12 cellular contexts compared by ENCODE assay signal in genomic region chr4:1547863-1548637, GRCh38.
DNase-seq lines count a peak whose midpoint lies in the region; ATAC-seq and TF ChIP-seq lines count a peak whose summit lies in the region.
"Had no signal": no experiment of that assay in that cellular context is flagged by ENCODE, and none has a peak within 500 bp of the region (broad histone marks: within the 10 kb centered on the region; RNA-seq: fewer than 3 reads in every experiment).

No MANE protein-coding gene starts in this region.

- H3F3A ChIP-seq in MM.1S (ENCODE audit: insufficient read depth, low read length): no peaks in the 10 kb centered on the region

- no peaks in the 10 kb centered on the region for H3K9me2 ChIP-seq in MM.1S (replicated peaks; ENCODE audit: insufficient read depth, low read length)

- peak overlapping the region; percentile 39; the same call in 1 of the 2 replicates for H3K4me2 ChIP-seq in MM.1S (ENCODE audit: low read depth, low read length)

- H3K9ac ChIP-seq in MM.1S (ENCODE audit: low read length) (no peak overlapping the region), skeletal muscle tissue (ENCODE audit: low read depth in 1 of 3, low read length in 3 of 3) (peak overlapping the region in 2 of 3 donors; percentile 10 to 16)

- H3K9me3 ChIP-seq in MM.1S (replicated peaks; ENCODE audit: insufficient read depth, low read length): no peaks in the 10 kb centered on the region
- no peaks in the 10 kb centered on the region for H3K9me3 ChIP-seq in left lung
- H3K9me3 ChIP-seq in skeletal muscle tissue (ENCODE audit: control insufficient read depth in 3 of 3, low read length in 3 of 3): no peaks in the 10 kb centered on the region
- no peaks in the 10 kb centered on the region for H3K9me3 ChIP-seq in effector memory CD4-positive, alpha-beta T cell (ENCODE audit: control insufficient read depth, low read length)

- no peaks in the 10 kb centered on the region for H3K4me1 ChIP-seq in MM.1S (ENCODE audit: low read length)
- peaks cover 0 to 15% of the 10 kb centered on the region in 2 donors for H3K4me1 ChIP-seq in left lung
- H3K4me1 ChIP-seq in skeletal muscle tissue (ENCODE audit: control insufficient read depth in 3 of 3, insufficient read depth in 3 of 3, low read length in 3 of 3): peaks cover 0 to 9% (median 8%) of the 10 kb centered on the region in 3 donors
- H3K4me1 ChIP-seq in effector memory CD4-positive, alpha-beta T cell (ENCODE audit: control insufficient read depth, insufficient read depth, low read length, poor library complexity, severe bottlenecking): peaks cover 11% of the 10 kb centered on the region

- no peaks in the 10 kb centered on the region for H4K20me1 ChIP-seq in MM.1S (ENCODE audit: insufficient read depth, low read length)

- H3K4me3 ChIP-seq in MM.1S (ENCODE audit: low read length): peak overlapping the region; percentile 37; the same call in 1 of the 2 replicates
- peak overlapping the region in 1 of 2 donors; percentile 35 for H3K4me3 ChIP-seq in left lung
- peak overlapping the region in 2 of 3 donors; percentile 6 to 48 for H3K4me3 ChIP-seq in skeletal muscle tissue (ENCODE audit: low read length in 3 of 3)
- H3K4me3 ChIP-seq in effector memory CD4-positive, alpha-beta T cell (ENCODE audit: insufficient read depth, low read depth, low read length, poor library complexity, severe bottlenecking): no peak overlapping the region

- no peaks in the 10 kb centered on the region for H3K79me2 ChIP-seq in MM.1S (ENCODE audit: low read length)

- intact Hi-C loops in left lung (cut with DNase I): no loop called here

- H3K36me3 ChIP-seq in MM.1S (replicated peaks; ENCODE audit: insufficient read depth, low read length): no peaks in the 10 kb centered on the region
- H3K36me3 ChIP-seq in left lung: no peaks in the 10 kb centered on the region
- no peaks in the 10 kb centered on the region for H3K36me3 ChIP-seq in skeletal muscle tissue (ENCODE audit: control insufficient read depth in 3 of 3, insufficient read depth in 3 of 3, low read length in 3 of 3)
- no peaks in the 10 kb centered on the region for H3K36me3 ChIP-seq in effector memory CD4-positive, alpha-beta T cell (ENCODE audit: control insufficient read depth, insufficient read depth, low read length)

- H3K27me3 ChIP-seq in MM.1S (replicated peaks; ENCODE audit: insufficient read depth, low read length) (peaks cover 25% of the 10 kb centered on the region), left lung (peaks cover 0 to 50% of the 10 kb centered on the region in 2 donors), skeletal muscle tissue (ENCODE audit: control insufficient read depth in 3 of 3, insufficient read depth in 3 of 3, low read length in 3 of 3) (peaks cover 13 to 30% (median 19%) of the 10 kb centered on the region in 3 donors)
- no peaks in the 10 kb centered on the region for H3K27me3 ChIP-seq in effector memory CD4-positive, alpha-beta T cell (replicated peaks; ENCODE audit: control insufficient read depth, insufficient read depth, low read length, poor library complexity, severe bottlenecking)

- H2AFZ ChIP-seq in MM.1S (ENCODE audit: low read length): no peak overlapping the region

- no peak for TF ChIP-seq CTCF in MM.1S (IDR thresholded peaks at IDR 0.05; ENCODE audit: low read length)
- TF ChIP-seq CTCF in left lung (IDR thresholded peaks at IDR 0.05): no peak

- DNase-seq in MM.1S (no peak), dermis microvascular lymphatic vessel endothelial cell (ENCODE audit: low read depth in 2 of 2) (peak; percentile 94), left lung (peak in 1 of 2 donors; percentile 76), epidermal melanocyte (ENCODE audit: insufficient read length, low spot score) (no peak), NCI-H146 treated with DMSO at 0.1 percent for 48 hours (lab: John Stamatoyannopoulos, UW; ENCODE audit: unreplicated experiment) (no peak)
- no peak for DNase-seq in effector memory CD4-positive, alpha-beta T cell
- DNase-seq: NCI-H1048, NCI-H524 treated with DMSO at 0.1 percent for 48 hours, SIG-M5 had no signal

- H3K27ac ChIP-seq in MM.1S (ENCODE audit: low read length) (no peak overlapping the region), left lung (peak overlapping the region in 1 of 2 donors; percentile 45), skeletal muscle tissue (ENCODE audit: low read depth, low read length) (peak overlapping the region; percentile 40)
- no peak overlapping the region for H3K27ac ChIP-seq in effector memory CD4-positive, alpha-beta T cell (ENCODE audit: insufficient read depth, low read length, poor library complexity, severe bottlenecking)
- H3K27ac ChIP-seq: VCaP had no signal

- ATAC-seq in left lung: peak; percentile 49
- ATAC-seq in HG03457 (IDR thresholded peaks at IDR 0.05; ENCODE audit: unreplicated experiment): no peak

Comparison
In these comparisons a context has a peak if more than half of its experiments do, and no peak if none do; other contexts are left out.
1. DNase-seq: peak in dermis microvascular lymphatic vessel endothelial cell (2 of 2); none in MM.1S (single experiment), effector memory CD4-positive, alpha-beta T cell (0 of 3), epidermal melanocyte (single experiment) and NCI-H146 treated with DMSO at 0.1 percent for 48 hours (single experiment).